ENCODE assay signal across 8 cellular contexts in the genomic region with DNA sequence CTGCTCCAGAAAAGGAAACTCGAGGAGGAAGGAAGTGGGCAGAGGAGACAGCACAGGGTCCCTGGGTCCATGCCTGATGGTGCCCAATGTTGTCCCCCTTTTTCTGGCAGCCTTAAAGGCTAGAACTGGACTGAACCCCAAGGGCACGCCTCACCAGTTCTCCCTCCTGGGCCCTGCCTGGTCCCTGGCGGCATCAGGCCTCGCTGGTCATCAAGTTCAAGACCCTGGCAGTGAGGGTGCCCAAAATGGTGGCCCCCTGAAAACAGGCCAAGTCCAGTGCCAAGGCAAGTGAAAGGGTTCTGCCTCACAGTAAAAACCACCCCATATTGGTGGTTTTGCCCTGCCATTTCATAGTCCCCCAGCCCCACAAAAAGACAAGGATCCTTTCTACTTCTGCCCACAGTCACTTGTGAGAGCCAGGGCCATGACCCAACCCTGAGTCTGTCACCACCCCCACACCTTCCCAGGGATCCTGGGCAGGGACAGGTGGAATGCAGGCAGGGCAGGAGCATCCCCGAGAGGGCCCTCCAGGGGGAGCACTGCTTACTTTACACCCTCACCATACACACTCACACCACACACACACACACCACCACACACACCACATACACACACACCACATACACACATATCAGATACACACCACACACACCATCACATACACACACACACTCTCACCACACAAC.
DNase-seq lines count a peak whose midpoint lies in the region; ATAC-seq and TF ChIP-seq lines count a peak whose summit lies in the region.

No MANE protein-coding gene starts in this region.

- WGBS in sigmoid colon, 2 donors = 59 to 76% methylated on average over 5 of the region's 5 CpGs

- intact Hi-C loops in sigmoid colon (cut with DNase I) = loop anchor here (5.0 to 10.0 kb wide), 3 partner anchors 665 to 1667 kb away; no protein-coding TSS in a partner anchor

- H3K4me3 ChIP-seq in HFF-Myc (replicated peaks; ENCODE audit: low read depth, low read length) = no peak overlapping the region
- no peak overlapping the region for H3K4me3 ChIP-seq in NB4 (ENCODE audit: low read depth, low read length)
- no peak overlapping the region for H3K4me3 ChIP-seq in sigmoid colon

- peaks cover 0 to 8% (median 0%) of the 10 kb centered on the region in 4 donors for H3K9me3 ChIP-seq in sigmoid colon

- peak; percentile 24 for DNase-seq in NK-92 treated with Interleukin-12 subunit alpha and Interleukin-12 subunit beta, amount 100 ng/mL, for 24 hours (lab: John Stamatoyannopoulos, UW)
- DNase-seq in NK-92 (lab: John Stamatoyannopoulos, UW; ENCODE audit: unreplicated experiment) = no peak
- no peak for DNase-seq in HFF-Myc (ENCODE audit: extremely low read depth, low read depth)
- DNase-seq in NB4 (ENCODE audit: low read depth) = peak; percentile 18
- no peak for DNase-seq in left lobe of liver (ENCODE audit: low spot score)
- no peak for DNase-seq in dedifferentiated amniotic fluid mesenchymal stem cell (ENCODE audit: extremely low spot score)
- no peak for DNase-seq in NCI-H2081 (lab: John Stamatoyannopoulos, UW)
- DNase-seq in sigmoid colon = no peak

- H3K27me3 ChIP-seq in sigmoid colon = no peaks in the 10 kb centered on the region

- TF ChIP-seq EP300 in sigmoid colon (IDR thresholded peaks at IDR 0.05) = no peak

- H3K27ac ChIP-seq in sigmoid colon = no peak overlapping the region

- TF ChIP-seq POLR2A in NB4 (IDR thresholded peaks at IDR 0.05; ENCODE audit: extremely low read depth, insufficient read length) (no peak), sigmoid colon (IDR thresholded peaks at IDR 0.05) (no peak)

- peak; percentile 7 for TF ChIP-seq CTCF in HFF-Myc (IDR thresholded peaks at IDR 0.05; ENCODE audit: low read depth, low read length, missing control alignments)
- no peak for TF ChIP-seq CTCF in NB4 (IDR thresholded peaks at IDR 0.05; ENCODE audit: low read depth, low read length)
- TF ChIP-seq CTCF in sigmoid colon (IDR thresholded peaks at IDR 0.05) = no peak

- H3K36me3 ChIP-seq in sigmoid colon = no peaks in the 10 kb centered on the region

- ATAC-seq in left lobe of liver = peak; percentile 44

- H3K4me1 ChIP-seq in sigmoid colon = peaks cover 0 to 12% (median 4%) of the 10 kb centered on the region in 4 donors

Comparison
In these comparisons a context has a peak if more than half of its experiments do, and no peak if none do; other contexts are left out.
1. DNase-seq: peak in NK-92 treated with Interleukin-12 subunit alpha and Interleukin-12 subunit beta, amount 100 ng/mL, for 24 hours (single experiment) and NB4 (single experiment); none in NK-92 (single experiment), HFF-Myc (single experiment), left lobe of liver (single experiment), dedifferentiated amniotic fluid mesenchymal stem cell (single experiment), NCI-H2081 (0 of 2) and sigmoid colon (single experiment).